8 cellular contexts compared by ENCODE assay signal in the genomic region with DNA sequence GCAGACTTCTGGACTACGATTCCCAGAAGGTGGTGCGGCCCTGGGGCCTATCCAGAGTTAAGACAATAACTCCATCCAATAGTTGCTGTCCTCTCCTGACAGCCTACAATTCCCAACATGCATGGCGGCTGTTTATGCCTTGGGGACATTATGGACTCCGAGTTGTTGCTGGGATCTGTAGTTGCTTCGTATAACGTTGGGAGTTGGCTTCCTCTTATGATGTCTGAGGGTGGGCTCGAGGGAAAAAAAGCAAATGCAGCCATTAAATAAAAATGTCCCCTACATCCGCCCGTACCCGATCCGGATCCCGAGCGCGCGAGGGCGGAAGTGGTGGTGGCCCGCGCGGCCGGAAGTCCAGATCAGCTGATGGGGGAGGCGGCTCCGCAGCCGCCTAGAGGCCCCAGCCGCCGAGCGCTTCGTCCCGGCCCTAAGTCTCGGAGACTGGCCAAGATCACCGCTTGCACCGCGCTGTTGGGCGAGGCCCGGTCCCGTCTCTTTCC.
DNase-seq lines count a peak whose midpoint lies in the region; ATAC-seq and TF ChIP-seq lines count a peak whose summit lies in the region.

Gene ZSWIM8 (plus strand): TSS at position 386 of the 500 bp plus-strand sequence. CDS start 273 bp downstream, outside the sequence.

- ATAC-seq in GM19035 (IDR thresholded peaks at IDR 0.05; ENCODE audit: unreplicated experiment) (peak; percentile 75), HG03354 (IDR thresholded peaks at IDR 0.05; ENCODE audit: poor library complexity, severe bottlenecking, unreplicated experiment) (peak; percentile 83)
- ATAC-seq in activated CD4-positive, CD25-positive, alpha-beta regulatory T cell treated with anti-CD3 and anti-CD28 coated beads, Interleukin-2, amount 50 U/mL, for 24 hours = peak; percentile 88 to 89

- no peak for TF ChIP-seq CTCF in AG09319 (IDR thresholded peaks at IDR 0.05; ENCODE audit: low read depth, low read length)

- peak; percentile 84 for DNase-seq in AG09319 (ENCODE audit: extremely low read depth, low read depth)
- peak; percentile 74 for DNase-seq in NCI-H446 treated with DMSO at 0.1 percent for 48 hours (lab: John Stamatoyannopoulos, UW)
- peak; percentile 99 for DNase-seq in cerebellar cortex (ENCODE audit: low spot score)
- DNase-seq in iris pigment epithelial cell (ENCODE audit: low read depth) = peak; percentile 97
- peak; percentile 72 to 74 for DNase-seq in stimulated activated CD4-positive, alpha-beta T cell treated with anti-CD3 and anti-CD28 coated beads, Interleukin-12 subunit alpha, Interleukin-12 subunit beta, amount 100 ng/mL, for 24 hours (ENCODE audit: low read depth in 2 of 2)

Comparison
In these comparisons a context has a peak if more than half of its experiments do, and no peak if none do; other contexts are left out.
1. Peak in every context shown above with its lines: DNase-seq and ATAC-seq.